ENCODE assay signal across 8 cellular contexts in the genomic region with DNA sequence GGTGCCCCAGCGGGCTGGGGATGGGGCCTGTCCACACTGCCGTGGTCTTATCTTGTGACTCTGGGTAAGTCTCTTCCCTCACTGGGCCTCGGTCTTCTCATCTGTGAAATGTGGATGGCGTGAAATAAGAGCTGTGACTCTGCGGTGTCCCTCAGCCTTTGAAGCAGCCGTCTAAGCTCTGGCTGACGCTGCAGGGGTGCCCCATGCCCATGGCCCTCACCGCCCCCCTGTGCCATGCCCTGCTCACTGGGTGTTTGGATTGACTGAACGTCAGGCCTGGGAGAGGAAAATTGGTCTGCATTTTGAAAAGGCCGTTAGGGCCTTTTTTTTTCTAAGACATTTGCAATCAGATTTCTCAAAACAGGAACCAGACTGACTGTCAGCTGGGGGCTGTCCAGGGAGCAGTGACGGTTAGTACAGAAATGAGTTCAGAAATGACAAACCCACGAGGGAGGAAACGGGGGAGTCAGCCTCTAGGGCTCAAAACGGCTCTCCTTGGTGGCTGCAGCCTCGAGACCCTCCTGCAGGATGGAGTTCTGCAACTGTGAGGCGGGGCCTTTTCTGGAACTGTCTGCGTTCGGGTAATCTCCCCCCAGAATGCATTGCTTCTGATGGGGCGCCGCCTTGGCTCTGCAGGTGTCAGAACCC. TPM values are rescaled to one million over a fixed set of nuclear protein-coding genes. Genes with fewer than 3 reads are reported as not detected.
DNase-seq lines count a peak whose midpoint lies in the region; ATAC-seq and TF ChIP-seq lines count a peak whose summit lies in the region.

No MANE protein-coding gene starts in this region.

- peak; percentile 42 for ATAC-seq in HG02610 (IDR thresholded peaks at IDR 0.05; ENCODE audit: unreplicated experiment)
- no peak for ATAC-seq in GM18520 (IDR thresholded peaks at IDR 0.05; ENCODE audit: unreplicated experiment)

- peak overlapping the region; percentile 76 for H3K9ac ChIP-seq in neural cell (ENCODE audit: low read length)

- TF ChIP-seq CTCF in neural cell (IDR thresholded peaks at IDR 0.05; ENCODE audit: poor library complexity, severe bottlenecking) = no peak

- peaks cover 38% of the 10 kb centered on the region for H3K79me2 ChIP-seq in neural cell (replicated peaks; ENCODE audit: insufficient read depth, low read length)

- no peaks in the 10 kb centered on the region for H3K9me3 Mint-ChIP-seq in dendritic cell treated with granulocyte-macrophage colony-stimulating factor and Interleukin-4, amounts not matched to agents 40 ng/mL and 50 ng/mL, for 4 days

- peak overlapping the region; percentile 80 for H3K4me2 ChIP-seq in neural cell (ENCODE audit: low read length)

- peak overlapping the region; percentile 96 for H3K4me3 Mint-ChIP-seq in dendritic cell treated with granulocyte-macrophage colony-stimulating factor and Interleukin-4, amounts not matched to agents 40 ng/mL and 50 ng/mL, for 4 days

- TF ChIP-seq RAD21 in neural cell (conservative IDR thresholded peaks at IDR 0.05) = no peak

- H3K27me3 Mint-ChIP-seq in dendritic cell treated with granulocyte-macrophage colony-stimulating factor and Interleukin-4, amounts not matched to agents 40 ng/mL and 50 ng/mL, for 4 days = no peaks in the 10 kb centered on the region

- DNase-seq in T-helper 2 cell (peak in 4 of 5 experiments; percentile 40 to 93 (median 64)), EL (no peak), kidney glomerular epithelial cell (lab: John Stamatoyannopoulos, UW) (no peak)

- H3K27ac Mint-ChIP-seq in dendritic cell treated with granulocyte-macrophage colony-stimulating factor and Interleukin-4, amounts not matched to agents 40 ng/mL and 50 ng/mL, for 4 days = peak overlapping the region; percentile 98

- no peaks in the 10 kb centered on the region for H4K20me1 ChIP-seq in neural cell (ENCODE audit: insufficient read depth)

- H3K4me1 Mint-ChIP-seq in dendritic cell treated with granulocyte-macrophage colony-stimulating factor and Interleukin-4, amounts not matched to agents 40 ng/mL and 50 ng/mL, for 4 days (ENCODE audit: low read depth) = peaks cover 88% of the 10 kb centered on the region

- no peaks in the 10 kb centered on the region for H3F3A ChIP-seq in neural cell (ENCODE audit: insufficient read depth, low read length, poor library complexity, severe bottlenecking)

- no peaks in the 10 kb centered on the region for H3K9me2 ChIP-seq in neural cell (ENCODE audit: insufficient read depth, low read length)

- H3K9me3 ChIP-seq in neural cell (ENCODE audit: low read length) = no peaks in the 10 kb centered on the region

- no peaks in the 10 kb centered on the region for H3K27me3 ChIP-seq in neural cell (ENCODE audit: insufficient read depth, low read depth, low read length)

- no peak overlapping the region for H2AFZ ChIP-seq in neural cell (ENCODE audit: low read depth, low read length)

- no peaks in the 10 kb centered on the region for H3K36me3 ChIP-seq in neural cell (ENCODE audit: insufficient read depth, low read length)

- intact Hi-C loops in dendritic cell treated with granulocyte-macrophage colony-stimulating factor and Interleukin-4, amounts not matched to agents 40 ng/mL and 50 ng/mL, for 4 days (cut with micrococcal nuclease) = loop anchor here (1.0 to 10.0 kb wide), 3 partner anchors 9 to 117 kb away; a partner anchor contains a TSS

- H3K4me3 ChIP-seq in GM08714 (ENCODE audit: low read length) (peak overlapping the region; percentile 71; the same call in 1 of the 2 replicates), neural cell (ENCODE audit: low read length) (peak overlapping the region; percentile 93)

- peaks cover 65% of the 10 kb centered on the region for H3K36me3 Mint-ChIP-seq in dendritic cell treated with granulocyte-macrophage colony-stimulating factor and Interleukin-4, amounts not matched to agents 40 ng/mL and 50 ng/mL, for 4 days (ENCODE audit: low read depth)

- H3K27ac ChIP-seq in neural cell (ENCODE audit: low read length) = no peak overlapping the region

- no peak for TF ChIP-seq EP300 in neural cell (conservative IDR thresholded peaks at IDR 0.05; ENCODE audit: poor library complexity, severe bottlenecking)

TF ChIP-seq in neural cell, 6 proteins besides CTCF, POLR2A, EP300 and RAD21:
- TF ChIP-seq MXI1 (conservative IDR thresholded peaks at IDR 0.05; ENCODE audit: poor library complexity, severe bottlenecking) = no peak
- no peak for TF ChIP-seq EZH2 (IDR thresholded peaks at IDR 0.05; ENCODE audit: borderline replicate concordance, insufficient read depth, low read length, poor library complexity, severe bottlenecking)
- TF ChIP-seq POLR2AphosphoS5 (IDR thresholded peaks at IDR 0.05) = no peak
- TF ChIP-seq, protein P1, sequence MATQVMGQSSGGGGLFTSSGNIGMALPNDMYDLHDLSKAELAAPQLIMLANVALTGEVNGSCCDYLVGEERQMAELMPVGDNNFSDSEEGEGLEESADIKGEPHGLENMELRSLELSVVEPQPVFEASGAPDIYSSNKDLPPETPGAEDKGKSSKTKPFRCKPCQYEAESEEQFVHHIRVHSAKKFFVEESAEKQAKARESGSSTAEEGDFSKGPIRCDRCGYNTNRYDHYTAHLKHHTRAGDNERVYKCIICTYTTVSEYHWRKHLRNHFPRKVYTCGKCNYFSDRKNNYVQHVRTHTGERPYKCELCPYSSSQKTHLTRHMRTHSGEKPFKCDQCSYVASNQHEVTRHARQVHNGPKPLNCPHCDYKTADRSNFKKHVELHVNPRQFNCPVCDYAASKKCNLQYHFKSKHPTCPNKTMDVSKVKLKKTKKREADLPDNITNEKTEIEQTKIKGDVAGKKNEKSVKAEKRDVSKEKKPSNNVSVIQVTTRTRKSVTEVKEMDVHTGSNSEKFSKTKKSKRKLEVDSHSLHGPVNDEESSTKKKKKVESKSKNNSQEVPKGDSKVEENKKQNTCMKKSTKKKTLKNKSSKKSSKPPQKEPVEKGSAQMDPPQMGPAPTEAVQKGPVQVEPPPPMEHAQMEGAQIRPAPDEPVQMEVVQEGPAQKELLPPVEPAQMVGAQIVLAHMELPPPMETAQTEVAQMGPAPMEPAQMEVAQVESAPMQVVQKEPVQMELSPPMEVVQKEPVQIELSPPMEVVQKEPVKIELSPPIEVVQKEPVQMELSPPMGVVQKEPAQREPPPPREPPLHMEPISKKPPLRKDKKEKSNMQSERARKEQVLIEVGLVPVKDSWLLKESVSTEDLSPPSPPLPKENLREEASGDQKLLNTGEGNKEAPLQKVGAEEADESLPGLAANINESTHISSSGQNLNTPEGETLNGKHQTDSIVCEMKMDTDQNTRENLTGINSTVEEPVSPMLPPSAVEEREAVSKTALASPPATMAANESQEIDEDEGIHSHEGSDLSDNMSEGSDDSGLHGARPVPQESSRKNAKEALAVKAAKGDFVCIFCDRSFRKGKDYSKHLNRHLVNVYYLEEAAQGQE (IDR thresholded peaks at IDR 0.05; ENCODE audit: borderline replicate concordance) = no peak

RNA-seq across cellular contexts. Expression of a gene that starts 1.9 kb away (rescaled TPM):
- polyA plus RNA-seq in neural cell = 47.3 and 59.1 TPM in 2 replicates
- polyA minus RNA-seq in neural cell = 60.9 and 68.9 TPM in 2 replicates

RNA-seq across cellular contexts. Expression of a gene that starts 20.9 kb away (rescaled TPM):
- polyA plus RNA-seq in neural cell = 93.5 and 111 TPM in 2 replicates
- polyA minus RNA-seq in neural cell = 48.3 and 59.2 TPM in 2 replicates

RNA-seq across cellular contexts. Expression of a gene that starts 35.2 kb away (rescaled TPM):
- 0.89 and 1.4 TPM in 2 replicates for polyA plus RNA-seq in neural cell
- 3.4 TPM in 1 of 2 replicates, not detected in the other for polyA minus RNA-seq in neural cell

Comparison
In these comparisons a context has a peak if more than half of its experiments do, and no peak if none do; other contexts are left out.
1. DNase-seq: peak in T-helper 2 cell (4 of 5); none in EL (single experiment) and kidney glomerular epithelial cell (single experiment).